In genomic region chr6:17032595-17033591, GRCh38 we compare ENCODE assay signal across 8 cellular contexts.
DNase-seq lines count a peak whose midpoint lies in the region; ATAC-seq, FAIRE-seq and TF ChIP-seq lines count a peak whose summit lies in the region.

No MANE protein-coding gene starts in this region.

- in situ Hi-C loops in GM13977 (cut with MboI; ENCODE audit: low pct_unique_long_range_greater_than_20kb, low sequenced_read_pairs, unreplicated experiment), result no loop called here

- FAIRE-seq in RCC 7860 (lab: Jason Lieb, UNC), result peak; percentile 66

- H3K36me3 Mint-ChIP-seq in CD14-positive monocyte, result no peaks in the 10 kb centered on the region

- H3K4me3 ChIP-seq in AG10803 (ENCODE audit: low read length), result peak overlapping the region; percentile 44

- intact Hi-C loops in CD14-positive monocyte (cut with micrococcal nuclease), result no loop called here

- peaks cover 2 to 32% (median 25%) of the 10 kb centered on the region in 3 donors for H3K27me3 Mint-ChIP-seq in CD14-positive monocyte (ENCODE audit: low read depth in 3 of 3)

- no peak for TF ChIP-seq CTCF in AG10803 (conservative IDR thresholded peaks at IDR 0.05; ENCODE audit: low read length)
- TF ChIP-seq CTCF in omental fat pad (IDR thresholded peaks at IDR 0.05), result no peak
- TF ChIP-seq CTCF in GM13977 (IDR thresholded peaks at IDR 0.05; ENCODE audit: extremely low read depth, insufficient read depth, missing control alignments), result no peak
- no peak for TF ChIP-seq CTCF in CD14-positive monocyte (IDR thresholded peaks at IDR 0.05)

- DNase-seq in AG10803 (ENCODE audit: low read depth) (peak; percentile 92), RCC 7860 (ENCODE audit: low spot score) (peak; percentile 57), fibroblast of gingiva (ENCODE audit: low read depth) (peak; percentile 88), omental fat pad (ENCODE audit: low spot score) (peak; percentile 81), GM13977 (ENCODE audit: low spot score) (no peak), CD14-positive monocyte (ENCODE audit: low spot score) (no peak), GDM1 (lab: John Stamatoyannopoulos, UW) (no peak)

- no peak overlapping the region for H3K27ac Mint-ChIP-seq in CD14-positive monocyte

- peaks cover 0 to 16% (median 8%) of the 10 kb centered on the region in 7 donors for H3K9me3 Mint-ChIP-seq in CD14-positive monocyte

- peak overlapping the region in 1 of 2 donors; percentile 19 for H3K4me3 Mint-ChIP-seq in CD14-positive monocyte

- H3K4me1 Mint-ChIP-seq in CD14-positive monocyte, result no peaks in the 10 kb centered on the region

- ATAC-seq in omental fat pad (ENCODE audit: low FRiP score) (peak; percentile 73), HG03432 (IDR thresholded peaks at IDR 0.05; ENCODE audit: unreplicated experiment) (no peak)

Comparison
In these comparisons a context has a peak if more than half of its experiments do, and no peak if none do; other contexts are left out.
1. DNase-seq: peak in AG10803 (single experiment), RCC 7860 (single experiment), fibroblast of gingiva (single experiment) and omental fat pad (single experiment); none in GM13977 (single experiment), CD14-positive monocyte (single experiment) and GDM1 (single experiment).